ENCODE assay signal across 8 cellular contexts in the genomic region with DNA sequence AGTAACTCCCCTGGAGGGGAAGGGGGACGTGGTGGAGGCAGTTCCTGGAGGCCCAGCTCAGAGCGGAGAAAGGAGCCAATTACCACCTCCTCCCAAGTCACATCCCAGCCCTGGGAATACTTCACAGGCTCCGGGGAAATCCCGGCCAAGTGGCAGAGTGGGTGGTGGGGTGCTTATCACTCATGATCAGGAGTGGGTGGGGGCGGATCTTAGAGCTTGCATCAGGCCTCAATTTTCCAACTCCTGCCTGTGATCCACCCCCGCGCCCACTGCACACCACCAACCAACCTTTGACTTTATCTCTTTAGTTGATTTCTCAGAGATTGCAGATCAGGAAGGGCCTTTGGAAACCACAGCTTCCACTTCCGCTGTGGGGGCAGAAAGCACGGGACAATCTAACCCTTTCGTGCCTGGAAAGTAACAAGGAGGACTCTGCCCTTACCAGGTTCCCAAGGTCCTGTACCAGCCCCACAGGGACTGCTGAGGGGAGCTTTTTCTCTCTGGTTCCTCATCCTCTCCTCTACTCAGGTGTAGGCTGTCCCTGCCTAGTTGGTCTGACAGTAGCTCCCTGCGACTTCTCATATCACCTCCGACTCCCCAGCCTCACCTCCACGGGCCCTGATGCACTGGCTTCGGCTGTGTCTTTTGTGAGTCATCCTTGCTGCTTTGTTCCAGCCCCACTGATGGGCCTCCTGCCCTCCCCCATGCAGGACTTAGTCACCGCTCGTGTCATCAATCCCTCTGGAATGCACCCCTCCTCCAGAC. TPM values are rescaled to one million over a fixed set of nuclear protein-coding genes. Genes with fewer than 3 reads are reported as not detected.
A peak's percentile ranks its signal among the peaks of the same experiment; 100 is the strongest.
DNase-seq lines count a peak whose midpoint lies in the region; ATAC-seq and TF ChIP-seq lines count a peak whose summit lies in the region.

No MANE protein-coding gene starts in this region.

- no peaks in the 10 kb centered on the region for H3K9me3 Mint-ChIP-seq in activated naive CD4-positive, alpha-beta T cell treated with anti-CD3 and anti-CD28 coated beads, Interleukin-2, amount 10 ng/mL, durations not matched to agents 7 days and 5 days

- H3K36me3 ChIP-seq in GM06990 (ENCODE audit: control insufficient read depth, insufficient read depth, low read length) (no peaks in the 10 kb centered on the region), cardiac muscle cell (no peaks in the 10 kb centered on the region)

- CTCF ChIA-PET in activated naive CD4-positive, alpha-beta T cell treated with anti-CD3 and anti-CD28 coated beads, Interleukin-2, amount 10 ng/mL, durations not matched to agents 7 days and 5 days (lab: Charles Lee): interaction anchor here (1.1 to 2.0 kb wide), 4 partner anchors 19 to 58 kb away, joined by 3 to 7 read pairs (median 4); a partner anchor contains a TSS

- TF ChIP-seq CTCF in GM06990 (IDR thresholded peaks at IDR 0.05; ENCODE audit: insufficient read depth, low read length, poor library complexity, severe bottlenecking) (no peak), cardiac muscle cell (IDR thresholded peaks at IDR 0.05; ENCODE audit: low read depth, low read length) (no peak), retinal pigment epithelial cell (conservative IDR thresholded peaks at IDR 0.05; ENCODE audit: low read depth, low read length) (no peak)

- H3K27me3 ChIP-seq in GM06990 (replicated peaks; ENCODE audit: control insufficient read depth, insufficient read depth, low read length): no peaks in the 10 kb centered on the region
- no peaks in the 10 kb centered on the region for H3K27me3 ChIP-seq in cardiac muscle cell

- peaks cover 7% of the 10 kb centered on the region for H3K27me3 Mint-ChIP-seq in activated naive CD4-positive, alpha-beta T cell treated with anti-CD3 and anti-CD28 coated beads, Interleukin-2, amount 10 ng/mL, durations not matched to agents 7 days and 5 days

- peaks cover 19% of the 10 kb centered on the region for H3K4me1 ChIP-seq in cardiac muscle cell (ENCODE audit: low read depth)

- peak overlapping the region; percentile 85 for H3K27ac Mint-ChIP-seq in activated naive CD4-positive, alpha-beta T cell treated with anti-CD3 and anti-CD28 coated beads, Interleukin-2, amount 10 ng/mL, durations not matched to agents 7 days and 5 days

- H3K36me3 Mint-ChIP-seq in activated naive CD4-positive, alpha-beta T cell treated with anti-CD3 and anti-CD28 coated beads, Interleukin-2, amount 10 ng/mL, durations not matched to agents 7 days and 5 days: peaks cover 3% of the 10 kb centered on the region

- H3K9me3 ChIP-seq in cardiac muscle cell (ENCODE audit: low read depth): no peaks in the 10 kb centered on the region

- peaks cover 80% of the 10 kb centered on the region for H3K4me1 Mint-ChIP-seq in activated naive CD4-positive, alpha-beta T cell treated with anti-CD3 and anti-CD28 coated beads, Interleukin-2, amount 10 ng/mL, durations not matched to agents 7 days and 5 days

- DNase-seq in GM06990 (ENCODE audit: extremely low read depth, insufficient read length): peak; percentile 50
- peak; percentile 11 for DNase-seq in SHP77 treated with DMSO at 0.1 percent for 48 hours (lab: John Stamatoyannopoulos, UW)
- DNase-seq in activated naive CD4-positive, alpha-beta T cell treated with anti-CD3 and anti-CD28 coated beads, Interleukin-2, amount 10 ng/mL, durations not matched to agents 7 days and 5 days: peak; percentile 81
- DNase-seq in cardiac muscle cell (ENCODE audit: low read depth in 1 of 2, low spot score in 1 of 2): peak; percentile 18 to 92
- peak; percentile 84 for DNase-seq in retinal pigment epithelial cell (ENCODE audit: low read depth)
- DNase-seq in SKM-1 treated with dmso at 0.1 percent for 144 hours (lab: John Stamatoyannopoulos, UW; ENCODE audit: unreplicated experiment): no peak
- DNase-seq in NCI-H748 (lab: John Stamatoyannopoulos, UW; ENCODE audit: unreplicated experiment): no peak

- peak overlapping the region; percentile 55 for H3K4me3 Mint-ChIP-seq in activated naive CD4-positive, alpha-beta T cell treated with anti-CD3 and anti-CD28 coated beads, Interleukin-2, amount 10 ng/mL, durations not matched to agents 7 days and 5 days

- H3K4me3 ChIP-seq in GM06990 (replicated peaks; ENCODE audit: low read depth, low read length) (no peak overlapping the region), cardiac muscle cell (no peak overlapping the region), retinal pigment epithelial cell (ENCODE audit: low read length) (peak overlapping the region; percentile 16)

- no peak for ATAC-seq in HG02970 (IDR thresholded peaks at IDR 0.05; ENCODE audit: low FRiP score, unreplicated experiment)

- peak overlapping the region; percentile 55 for H3K27ac ChIP-seq in cardiac muscle cell

RNA-seq across cellular contexts. Expression of a gene that starts 24.9 kb away (rescaled TPM):
- total RNA-seq in cardiac muscle cell: 28.0 and 45.8 TPM in 2 replicates
- polyA plus RNA-seq in cardiac muscle cell: 20.1 and 25.8 TPM in 2 replicates

RNA-seq across cellular contexts. Expression of a gene that starts 26.8 kb away (rescaled TPM):
- 208 and 222 TPM in 2 replicates for total RNA-seq in cardiac muscle cell
- 236 and 261 TPM in 2 replicates for polyA plus RNA-seq in cardiac muscle cell

RNA-seq across cellular contexts. Expression of a gene that starts 49.1 kb away (rescaled TPM):
- total RNA-seq in cardiac muscle cell: 827 and 939 TPM in 2 replicates
- polyA plus RNA-seq in cardiac muscle cell: 662 and 675 TPM in 2 replicates

RNA-seq across cellular contexts. Expression of a gene that starts 52.2 kb away (rescaled TPM):
- 14.3 and 21.9 TPM in 2 replicates for total RNA-seq in cardiac muscle cell
- polyA plus RNA-seq in cardiac muscle cell: 30.0 and 44.1 TPM in 2 replicates

Comparison
In these comparisons a context has a peak if more than half of its experiments do, and no peak if none do; other contexts are left out.
1. DNase-seq: peak in GM06990 (single experiment), SHP77 treated with DMSO at 0.1 percent for 48 hours (single experiment), activated naive CD4-positive, alpha-beta T cell treated with anti-CD3 and anti-CD28 coated beads, Interleukin-2, amount 10 ng/mL, durations not matched to agents 7 days and 5 days (single experiment), cardiac muscle cell (2 of 2) and retinal pigment epithelial cell (single experiment); none in SKM-1 treated with dmso at 0.1 percent for 144 hours (single experiment) and NCI-H748 (single experiment).